ENCODE assay signal across 1 cellular context in genomic region chr14:51999084-51999483, GRCh38.
TF ChIP-seq lines count a peak whose summit lies in the region.

No MANE protein-coding gene starts in this region.

TF ChIP-seq in SK-N-SH, 30 proteins besides CTCF, POLR2A, EP300 and RAD21 (continued from another document):
- no peak for TF ChIP-seq FOXM1 (IDR thresholded peaks at IDR 0.05; ENCODE audit: low read depth)
- TF ChIP-seq GABPA (IDR thresholded peaks at IDR 0.05; ENCODE audit: low read depth): no peak
- TF ChIP-seq TCF12 (IDR thresholded peaks at IDR 0.05): peak; percentile 82
- no peak for TF ChIP-seq YY1 (IDR thresholded peaks at IDR 0.05; ENCODE audit: low read depth)
- TF ChIP-seq REST (IDR thresholded peaks at IDR 0.05; ENCODE audit: low read depth, low read length): no peak
- TF ChIP-seq CHD2 (IDR thresholded peaks at IDR 0.05; ENCODE audit: low read length, partially characterized antibody): no peak
- TF ChIP-seq EZH2phosphoT487 (IDR thresholded peaks at IDR 0.05; ENCODE audit: borderline replicate concordance, low read depth): no peak
- peak; percentile 48; the same call in 1 of the 2 replicates for TF ChIP-seq FOSL2 (IDR thresholded peaks at IDR 0.05; ENCODE audit: borderline replicate concordance, low read depth)
- no peak for TF ChIP-seq FOXJ3 (CRISPR knock-in tag; IDR thresholded peaks at IDR 0.05)
- TF ChIP-seq ZBTB33 (IDR thresholded peaks at IDR 0.05; ENCODE audit: borderline replicate concordance, low read depth): no peak
- TF ChIP-seq TAF1 (IDR thresholded peaks at IDR 0.05; ENCODE audit: borderline replicate concordance, low read depth, low read length): no peak
- TF ChIP-seq RCOR1 (IDR thresholded peaks at IDR 0.05; ENCODE audit: low read length): no peak
- TF ChIP-seq NRF1 (IDR thresholded peaks at IDR 0.05; ENCODE audit: low read depth, low read length): no peak
- no peak for TF ChIP-seq NFIC (IDR thresholded peaks at IDR 0.05; ENCODE audit: borderline replicate concordance)
- peak; percentile 64; the same call in 1 of the 2 replicates for TF ChIP-seq PBX3 (IDR thresholded peaks at IDR 0.05)
- TF ChIP-seq TEAD4 (IDR thresholded peaks at IDR 0.05; ENCODE audit: borderline replicate concordance, insufficient read depth): no peak
TF ChIP-seq in SK-N-SH: peak in this region for 3.
